In the genomic region with DNA sequence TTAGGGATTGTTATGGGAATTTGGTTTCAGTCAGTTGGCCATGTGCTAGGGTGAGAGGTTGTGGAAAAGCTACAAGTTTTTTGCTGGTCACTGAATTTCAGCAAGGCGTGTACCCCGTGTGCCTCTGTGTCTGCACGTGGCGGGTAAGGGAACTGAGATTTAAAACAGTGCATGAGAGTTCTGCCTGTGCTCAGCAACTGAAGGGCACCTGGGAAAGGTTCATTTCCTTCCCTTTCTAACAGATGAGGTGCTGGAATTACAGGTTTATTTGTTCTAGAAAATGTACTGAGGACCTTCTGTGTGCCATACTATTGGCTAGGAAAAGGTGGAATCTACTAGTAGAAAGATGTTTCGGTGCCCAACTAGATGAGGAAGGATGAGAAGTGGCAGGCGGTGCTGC, we compare ENCODE assay signal across 21 cellular contexts.
DNase-seq lines count a peak whose midpoint lies in the region; TF ChIP-seq lines count a peak whose summit lies in the region.
"Had no signal": no experiment of that assay in that cellular context is flagged by ENCODE, and none has a peak within 500 bp of the region (broad histone marks: within the 10 kb centered on the region; RNA-seq: fewer than 3 reads in every experiment).

No MANE protein-coding gene starts in this region.

- CTCF ChIA-PET in activated naive CD4-positive, alpha-beta T cell treated with anti-CD3 and anti-CD28 coated beads for 36 hours (lab: Charles Lee): no interaction called here

- peaks cover 10% of the 10 kb centered on the region for H3K4me1 Mint-ChIP-seq in activated naive CD4-positive, alpha-beta T cell treated with anti-CD3 and anti-CD28 coated beads for 36 hours (ENCODE audit: low read depth)
- peaks cover 14% of the 10 kb centered on the region for H3K4me1 Mint-ChIP-seq in activated T-helper 2 cell treated with anti-CD3 and anti-CD28 coated beads, Interferon-gamma antibody, Interleukin-2, Interleukin-4, amounts not matched to agents 10 μg/mL and 5 μg/mL and 100 μg/mL, durations not matched to agents 14 hours and 24 hours and 36 hours (ENCODE audit: low read depth)
- peaks cover 29% of the 10 kb centered on the region for H3K4me1 Mint-ChIP-seq in mesothelial cell of epicardium

- H3K27me3 Mint-ChIP-seq in activated naive CD4-positive, alpha-beta T cell treated with anti-CD3 and anti-CD28 coated beads for 36 hours (ENCODE audit: low read depth): no peaks in the 10 kb centered on the region
- H3K27me3 Mint-ChIP-seq in activated T-helper 2 cell treated with anti-CD3 and anti-CD28 coated beads, Interferon-gamma antibody, Interleukin-2, Interleukin-4, amounts not matched to agents 10 μg/mL and 5 μg/mL and 100 μg/mL, durations not matched to agents 14 hours and 24 hours and 36 hours (ENCODE audit: low read depth): no peaks in the 10 kb centered on the region
- H3K27me3 Mint-ChIP-seq in mesothelial cell of epicardium (ENCODE audit: low read depth): no peaks in the 10 kb centered on the region

- TF ChIP-seq CTCF in mesothelial cell of epicardium (IDR thresholded peaks at IDR 0.05; ENCODE audit: unreplicated experiment) (no peak), testis (IDR thresholded peaks at IDR 0.05) (no peak)

- no peaks in the 10 kb centered on the region for H3K27me3 ChIP-seq in testis
- H3K27me3 ChIP-seq: heart left ventricle, uterus had no signal

- H3K36me3 Mint-ChIP-seq in activated naive CD4-positive, alpha-beta T cell treated with anti-CD3 and anti-CD28 coated beads for 36 hours (ENCODE audit: low read depth): peaks cover 7% of the 10 kb centered on the region
- H3K36me3 Mint-ChIP-seq in activated T-helper 2 cell treated with anti-CD3 and anti-CD28 coated beads, Interferon-gamma antibody, Interleukin-2, Interleukin-4, amounts not matched to agents 10 μg/mL and 5 μg/mL and 100 μg/mL, durations not matched to agents 14 hours and 24 hours and 36 hours (ENCODE audit: low read depth): peaks cover 50% of the 10 kb centered on the region
- H3K36me3 Mint-ChIP-seq in mesothelial cell of epicardium: peaks cover 45% of the 10 kb centered on the region

- H3K27ac ChIP-seq in testis: no peak overlapping the region
- H3K27ac ChIP-seq: heart left ventricle, uterus had no signal

- no peaks in the 10 kb centered on the region for H3K9me3 Mint-ChIP-seq in activated naive CD4-positive, alpha-beta T cell treated with anti-CD3 and anti-CD28 coated beads for 36 hours
- H3K9me3 Mint-ChIP-seq in activated T-helper 2 cell treated with anti-CD3 and anti-CD28 coated beads, Interferon-gamma antibody, Interleukin-2, Interleukin-4, amounts not matched to agents 10 μg/mL and 5 μg/mL and 100 μg/mL, durations not matched to agents 14 hours and 24 hours and 36 hours: no peaks in the 10 kb centered on the region
- H3K9me3 Mint-ChIP-seq in mesothelial cell of epicardium: no peaks in the 10 kb centered on the region
- H3K9me3 Mint-ChIP-seq: CD14-positive monocyte had no signal

- no peak for TF ChIP-seq POLR2A in testis (IDR thresholded peaks at IDR 0.05)

- DNase-seq in activated naive CD4-positive, alpha-beta T cell treated with anti-CD3 and anti-CD28 coated beads for 36 hours: no peak
- no peak for DNase-seq in activated naive CD4-positive, alpha-beta T cell treated with Interleukin-2 at 50 U/mL for 16 hours
- DNase-seq in activated T-helper 2 cell treated with anti-CD3 and anti-CD28 coated beads, Interferon-gamma antibody, Interleukin-2, Interleukin-4, amounts not matched to agents 10 μg/mL and 5 μg/mL and 100 μg/mL, durations not matched to agents 14 hours and 24 hours and 36 hours (ENCODE audit: low spot score): no peak
- DNase-seq in mesothelial cell of epicardium (ENCODE audit: low spot score in 2 of 2, unreplicated experiment in 2 of 2): no peak
- peak; percentile 6 for DNase-seq in testis
- DNase-seq in NCI-H2227 treated with DMSO at 0.1 percent for 48 hours (lab: John Stamatoyannopoulos, UW): no peak
- no peak for DNase-seq in anterior cingulate cortex (lab: John Stamatoyannopoulos, UW)
- DNase-seq in NCI-H524 treated with DMSO at 0.1 percent for 48 hours (lab: John Stamatoyannopoulos, UW): no peak
- DNase-seq: ACHN; activated CD4-positive, alpha-beta T cell treated with anti-CD3 and anti-CD28 coated beads, Interleukin-2, amount 50 U/mL, for 4 hours; amniotic stem cell; cerebellar nuclear complex; heart left ventricle; NCI-H1417; NCI-H2107; NCI-H526; Right ventricle myocardium superior; stimulated activated CD4-positive, alpha-beta T cell treated with anti-CD3 and anti-CD28 coated beads, Interleukin-2, amount 100 ng/mL, for 24 hours had no signal

- no peaks in the 10 kb centered on the region for H3K4me1 ChIP-seq in testis
- H3K4me1 ChIP-seq: uterus had no signal

- peak overlapping the region; percentile 51 for H3K27ac Mint-ChIP-seq in activated naive CD4-positive, alpha-beta T cell treated with anti-CD3 and anti-CD28 coated beads for 36 hours
- H3K27ac Mint-ChIP-seq in activated T-helper 2 cell treated with anti-CD3 and anti-CD28 coated beads, Interferon-gamma antibody, Interleukin-2, Interleukin-4, amounts not matched to agents 10 μg/mL and 5 μg/mL and 100 μg/mL, durations not matched to agents 14 hours and 24 hours and 36 hours: peak overlapping the region; percentile 36
- H3K27ac Mint-ChIP-seq in mesothelial cell of epicardium: peak overlapping the region; percentile 62

- WGBS in testis, 2 donors: 72 to 79% methylated on average over 6 of the region's 6 CpGs

- intact Hi-C loops in activated naive CD4-positive, alpha-beta T cell treated with anti-CD3 and anti-CD28 coated beads for 36 hours (cut with micrococcal nuclease): loop anchor here (2.0 kb wide), 1 partner anchor 288 kb away; no protein-coding TSS in a partner anchor
- intact Hi-C loops in activated T-helper 2 cell treated with anti-CD3 and anti-CD28 coated beads, Interferon-gamma antibody, Interleukin-2, Interleukin-4, amounts not matched to agents 10 μg/mL and 5 μg/mL and 100 μg/mL, durations not matched to agents 14 hours and 24 hours and 36 hours (cut with micrococcal nuclease): no loop called here
- intact Hi-C loops in testis (cut with DNase I; ENCODE audit: low total_unique reads): no loop called here

- no peaks in the 10 kb centered on the region for H3K9me3 ChIP-seq in testis
- H3K9me3 ChIP-seq: heart left ventricle, uterus had no signal

- H3K4me3 Mint-ChIP-seq in activated naive CD4-positive, alpha-beta T cell treated with anti-CD3 and anti-CD28 coated beads for 36 hours: no peak overlapping the region
- H3K4me3 Mint-ChIP-seq in activated T-helper 2 cell treated with anti-CD3 and anti-CD28 coated beads, Interferon-gamma antibody, Interleukin-2, Interleukin-4, amounts not matched to agents 10 μg/mL and 5 μg/mL and 100 μg/mL, durations not matched to agents 14 hours and 24 hours and 36 hours (ENCODE audit: low read depth): no peak overlapping the region
- no peak overlapping the region for H3K4me3 Mint-ChIP-seq in mesothelial cell of epicardium
- H3K4me3 Mint-ChIP-seq: CD14-positive monocyte had no signal

- no peaks in the 10 kb centered on the region for H3K36me3 ChIP-seq in testis (ENCODE audit: low read depth, missing control alignments)
- H3K36me3 ChIP-seq: uterus had no signal

- no peak overlapping the region for H3K4me3 ChIP-seq in testis
- H3K4me3 ChIP-seq: GM12878, heart left ventricle, uterus had no signal
